In the genomic region with DNA sequence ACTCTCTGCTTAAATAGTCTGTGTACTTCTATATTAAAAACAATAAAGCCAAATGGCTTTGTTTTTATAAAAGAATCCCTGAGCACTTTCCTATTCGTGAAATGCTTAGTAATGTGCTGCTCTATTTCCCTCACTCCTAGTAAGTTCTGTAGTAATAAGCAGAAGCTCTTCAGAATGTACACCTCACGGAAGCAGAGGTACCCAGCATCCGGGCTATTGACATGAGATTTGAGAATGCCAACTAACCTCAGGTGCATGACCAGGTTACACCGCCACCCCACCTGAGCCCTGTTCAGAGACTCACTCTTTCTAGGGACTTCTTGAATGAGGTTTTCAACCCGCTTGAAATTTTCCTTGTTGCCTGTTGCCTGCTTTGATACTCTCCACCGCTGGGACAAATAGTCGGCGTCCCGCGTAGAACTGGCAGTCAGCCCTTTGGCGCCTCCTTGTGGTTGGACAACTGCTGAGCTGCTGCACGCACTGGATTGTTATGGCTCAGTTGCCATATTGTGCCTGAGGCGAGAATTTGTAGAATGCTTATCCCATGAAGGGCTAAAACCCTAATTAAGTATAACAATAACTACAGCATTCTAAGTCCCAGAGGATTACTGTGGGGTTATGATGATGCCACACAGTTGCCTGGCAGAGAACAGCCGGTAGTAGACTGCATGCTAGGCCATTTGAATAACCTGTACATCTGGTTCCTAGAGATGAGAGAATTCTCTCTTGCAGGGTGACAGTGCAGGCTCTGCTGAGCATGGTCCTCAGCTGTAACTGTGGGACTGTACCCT, we compare ENCODE assay signal across 8 cellular contexts.
A peak's percentile ranks its signal among the peaks of the same experiment; 100 is the strongest.
DNase-seq lines count a peak whose midpoint lies in the region; ATAC-seq and TF ChIP-seq lines count a peak whose summit lies in the region.

No MANE protein-coding gene starts in this region.

- DNase-seq in SIG-M5 treated with dmso at 0.1 percent for 504 hours (lab: John Stamatoyannopoulos, UW; ENCODE audit: unreplicated experiment) = peak; percentile 68
- DNase-seq in SIG-M5 (lab: John Stamatoyannopoulos, UW) = no peak
- DNase-seq in NCI-H1694 (lab: John Stamatoyannopoulos, UW) = peak; percentile 91
- peak; percentile 63 for DNase-seq in UCSD-AML1 (lab: John Stamatoyannopoulos, UW; ENCODE audit: unreplicated experiment)
- peak; percentile 65 to 73 (median 72) for DNase-seq in immature natural killer cell
- peak; percentile 91 for DNase-seq in stimulated activated CD4-positive, alpha-beta T cell treated with anti-CD3 and anti-CD28 coated beads, Interleukin-15, amount 100 ng/mL, for 24 hours

- peaks cover 2% of the 10 kb centered on the region for H3K27me3 Mint-ChIP-seq in brain
- H3K27me3 Mint-ChIP-seq in immature natural killer cell (ENCODE audit: low read depth in 3 of 3) = peaks cover 0 to 2% (median 2%) of the 10 kb centered on the region in 3 donors

- H3K27ac Mint-ChIP-seq in brain (peak overlapping the region in 1 of 5 experiments; percentile 56), immature natural killer cell (no peak overlapping the region)

- TF ChIP-seq CTCF in brain (conservative IDR thresholded peaks at IDR 0.05) = peak; percentile 98 to 99

- no peaks in the 10 kb centered on the region for H3K9me3 Mint-ChIP-seq in brain
- no peaks in the 10 kb centered on the region for H3K9me3 Mint-ChIP-seq in immature natural killer cell

- H3K4me3 Mint-ChIP-seq in brain (peak overlapping the region in 2 of 5 experiments; percentile 15 to 25), immature natural killer cell (peak overlapping the region; percentile 18 to 73 (median 64))

- ATAC-seq in HG02763 (IDR thresholded peaks at IDR 0.05; ENCODE audit: unreplicated experiment) = peak; percentile 94

- peaks cover 14% of the 10 kb centered on the region for H3K4me1 Mint-ChIP-seq in brain
- H3K4me1 Mint-ChIP-seq in immature natural killer cell = peaks cover 3 to 11% of the 10 kb centered on the region in 2 donors

- H3K36me3 Mint-ChIP-seq in brain (no peaks in the 10 kb centered on the region), immature natural killer cell (peaks cover 4 to 5% (median 4%) of the 10 kb centered on the region in 3 donors)
